ENCODE assay signal across 1 cellular context in the genomic region with DNA sequence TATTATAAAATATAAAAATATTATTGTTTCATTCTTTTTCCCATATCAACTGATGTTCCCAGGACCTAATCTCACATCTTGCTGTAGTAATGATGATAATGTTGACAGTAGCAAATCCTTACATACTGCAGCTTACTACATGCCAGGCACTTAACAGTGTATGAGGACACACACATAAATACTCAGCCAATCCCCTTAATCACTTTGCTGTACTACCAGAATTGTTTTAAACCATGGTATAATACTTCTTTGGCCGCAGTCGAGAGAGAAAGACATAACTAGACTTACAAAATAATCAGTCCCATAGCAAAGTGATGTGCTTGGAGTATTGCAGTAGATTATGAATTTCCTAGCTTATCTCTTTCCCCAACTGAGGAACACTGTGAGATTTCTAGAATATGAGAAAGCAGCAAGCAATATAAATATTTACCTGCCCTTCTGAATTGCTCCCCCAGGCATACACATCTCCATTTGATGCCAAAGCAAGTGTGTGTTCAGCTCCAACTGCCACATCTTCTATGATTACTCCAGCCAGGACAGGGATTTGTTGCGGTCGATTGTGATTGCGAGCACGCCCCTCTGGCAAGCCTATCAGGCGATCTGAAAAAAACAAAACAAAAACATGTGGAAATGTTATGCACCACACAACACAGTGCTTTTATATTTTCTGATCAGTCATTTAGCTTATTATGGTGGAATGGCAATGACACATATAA.
TF ChIP-seq lines count a peak whose summit lies in the region.

No MANE protein-coding gene starts in this region.

TF ChIP-seq in endothelial cell of umbilical vein, 7 proteins besides CTCF, POLR2A, EP300 and RAD21 (continued from another document):
- no peak for TF ChIP-seq JUN (IDR thresholded peaks at IDR 0.05; ENCODE audit: borderline replicate concordance, insufficient read depth, insufficient read length, low read depth)
- no peak for TF ChIP-seq MYC (IDR thresholded peaks at IDR 0.05; ENCODE audit: low read depth, low read length)
TF ChIP-seq in endothelial cell of umbilical vein: peak in this region for 0.
